In genomic region chr11:13680501-13681264, GRCh38 we compare ENCODE assay signal across 8 cellular contexts.
DNase-seq lines count a peak whose midpoint lies in the region; ATAC-seq lines count a peak whose summit lies in the region.

No MANE protein-coding gene starts in this region.

- peak; percentile 63 for ATAC-seq in GM19452 (IDR thresholded peaks at IDR 0.05; ENCODE audit: unreplicated experiment)
- peak; percentile 85 for ATAC-seq in HG03175 (IDR thresholded peaks at IDR 0.05; ENCODE audit: unreplicated experiment)

- DNase-seq in Ammon's horn (ENCODE audit: low spot score), result peak; percentile 30
- DNase-seq in caudate nucleus (lab: John Stamatoyannopoulos, UW), result no peak
- DNase-seq in NCI-H2227 (lab: John Stamatoyannopoulos, UW; ENCODE audit: unreplicated experiment), result no peak
- DNase-seq in NCI-H446 (lab: John Stamatoyannopoulos, UW), result no peak
- DNase-seq in NCI-H1694 treated with DMSO at 0.1 percent for 48 hours (lab: John Stamatoyannopoulos, UW), result no peak
- DNase-seq in COLO829 (ENCODE audit: low spot score), result no peak

- peak overlapping the region; percentile 17 for H3K27ac ChIP-seq in caudate nucleus (ENCODE audit: low read depth, low read length)
